Comparison of ENCODE assay signal across 8 cellular contexts in the genomic region with DNA sequence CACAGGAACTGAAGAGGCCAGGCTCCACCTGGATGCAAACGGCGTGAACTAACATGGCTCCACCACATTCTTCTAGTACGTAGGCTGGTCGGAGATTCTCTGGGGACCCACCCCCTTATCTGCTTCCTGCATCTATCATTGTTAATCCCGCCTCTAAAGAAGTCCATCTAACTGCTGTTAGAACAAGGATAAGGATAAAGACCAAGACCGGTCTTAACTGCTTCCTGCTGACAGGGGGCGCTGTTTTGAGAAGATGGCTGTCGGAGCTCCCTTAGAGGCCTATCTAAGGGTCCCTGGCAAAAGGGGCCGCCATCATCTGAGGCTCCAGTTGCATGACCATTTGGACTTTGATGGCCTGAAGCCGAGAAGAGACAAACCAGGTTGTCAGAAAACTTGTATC. TPM values are rescaled to one million over a fixed set of nuclear protein-coding genes. Genes with fewer than 3 reads are reported as not detected.
A peak's percentile ranks its signal among the peaks of the same experiment; 100 is the strongest.
DNase-seq lines count a peak whose midpoint lies in the region; ATAC-seq and TF ChIP-seq lines count a peak whose summit lies in the region.

No MANE protein-coding gene starts in this region.

- no peak overlapping the region for H3K27ac ChIP-seq in heart right ventricle

- TF ChIP-seq CTCF in heart right ventricle (IDR thresholded peaks at IDR 0.05), result peak in 8 of 9 donors; percentile 34 to 64 (median 56)

- H3K36me3 ChIP-seq in heart right ventricle, result no peaks in the 10 kb centered on the region

- peak; percentile 63 for DNase-seq in CD1c-positive myeloid dendritic cell (ENCODE audit: extremely low spot score)
- DNase-seq in NCI-H1930 (lab: John Stamatoyannopoulos, UW), result peak; percentile 15 to 18
- peak; percentile 23 for DNase-seq in activated T-cell treated with anti-CD3 and anti-CD28 coated beads for 4 hours
- DNase-seq in heart right ventricle, result no peak
- peak; percentile 24 to 30 for DNase-seq in stimulated activated CD4-positive, alpha-beta T cell treated with anti-CD3 and anti-CD28 coated beads, Interleukin-4, amount 100 ng/mL, for 4 hours
- DNase-seq in NCI-H187 (lab: John Stamatoyannopoulos, UW), result no peak
- no peak for DNase-seq in AML-193 (lab: John Stamatoyannopoulos, UW)

- H3K4me3 ChIP-seq in heart right ventricle, result no peak overlapping the region

- ATAC-seq in heart right ventricle (peak in 6 of 8 donors; percentile 16 to 73 (median 44)), GM19397 (IDR thresholded peaks at IDR 0.05; ENCODE audit: unreplicated experiment) (no peak)

- 35 to 37% methylated on average over 10 of the region's 10 CpGs for WGBS in heart right ventricle, 2 donors

- H3K9me3 ChIP-seq in heart right ventricle, result peaks cover 0 to 8% (median 0%) of the 10 kb centered on the region in 11 donors

- no peaks in the 10 kb centered on the region for H3K27me3 ChIP-seq in heart right ventricle

- intact Hi-C loops in heart right ventricle (cut with DNase I), result loop anchor here in 1 of 10 donors (2.0 kb wide), 1 partner anchor 38 kb away; a partner anchor contains a TSS

- H3K4me1 ChIP-seq in heart right ventricle, result peaks cover 0 to 5% (median 0%) of the 10 kb centered on the region in 9 donors

RNA-seq across cellular contexts. Expression of a gene that starts 25.8 kb away (rescaled TPM):
- total RNA-seq in heart right ventricle, result 10 to 100 TPM; 21.7 to 44.3 (median 26.9) TPM
- 10 to 100 TPM; 20.6 to 51.0 TPM for polyA plus RNA-seq in heart right ventricle

RNA-seq across cellular contexts. Expression of a gene that starts 35.5 kb away (rescaled TPM):
- 10 to 100 TPM in 2 of 10 donors, 1 to 10 TPM in 8; 4.1 to 25.0 (median 6.9) TPM for total RNA-seq in heart right ventricle
- 1 to 10 TPM; 7.5 to 8.0 TPM for polyA plus RNA-seq in heart right ventricle

RNA-seq across cellular contexts. Expression of a gene that starts 38.7 kb away (rescaled TPM):
- 10 to 100 TPM; 22.4 to 34.3 (median 27.1) TPM for total RNA-seq in heart right ventricle
- polyA plus RNA-seq in heart right ventricle, result 10 to 100 TPM; 33.1 to 46.6 TPM

RNA-seq across cellular contexts. Expression of a gene that starts 38.9 kb away (rescaled TPM):
- total RNA-seq in heart right ventricle, result 10 to 100 TPM; 40.5 to 61.7 (median 48.8) TPM
- 10 to 100 TPM in 1 of 2 donors, 1 to 10 TPM in 1; 8.4 to 24.7 TPM for polyA plus RNA-seq in heart right ventricle

RNA-seq across cellular contexts. Expression of a gene that starts 41.8 kb away (rescaled TPM):
- total RNA-seq in heart right ventricle, result not detected
- not detected for polyA plus RNA-seq in heart right ventricle

Comparison
In these comparisons a context has a peak if more than half of its experiments do, and no peak if none do; other contexts are left out.
1. DNase-seq: peak in CD1c-positive myeloid dendritic cell (single experiment), NCI-H1930 (2 of 2), activated T-cell treated with anti-CD3 and anti-CD28 coated beads for 4 hours (single experiment) and stimulated activated CD4-positive, alpha-beta T cell treated with anti-CD3 and anti-CD28 coated beads, Interleukin-4, amount 100 ng/mL, for 4 hours (2 of 2); none in heart right ventricle (0 of 2), NCI-H187 (0 of 2) and AML-193 (0 of 2).